ENCODE assay signal across 21 cellular contexts in genomic region chr1:3142751-3143150, GRCh38.
"Had no signal": no experiment of that assay in that cellular context is flagged by ENCODE, and none has a peak within 500 bp of the region (broad histone marks: within the 10 kb centered on the region; RNA-seq: fewer than 3 reads in every experiment).

No MANE protein-coding gene starts in this region.

- H3K27ac ChIP-seq: epithelial cell of prostate, esophagus squamous epithelium, gastrocnemius medialis, heart right ventricle, left lung, lower lobe of right lung had no signal

- ATAC-seq: effector memory CD8-positive, alpha-beta T cell; esophagus mucosa; gastrocnemius medialis; heart right ventricle; left cardiac atrium; left lung; left ventricle myocardium superior; lower lobe of right lung; mucosa of descending colon had no signal

- H3K36me3 ChIP-seq: esophagus squamous epithelium, gastrocnemius medialis, heart right ventricle, left lung, lower lobe of right lung had no signal

- DNase-seq: cortex of kidney; effector CD8-positive, alpha-beta T cell; effector memory CD8-positive, alpha-beta T cell; endodermal cell; erythroblast; esophagus squamous epithelium; foreskin fibroblast; foreskin melanocyte; gastrocnemius medialis; glutamatergic neuron; head of caudate nucleus; heart right ventricle; hippocampal formation; left cardiac atrium; left lung; left ventricle myocardium superior; lower lobe of right lung; mesenchymal stem cell; mucosa of descending colon had no signal

- H3K4me3 ChIP-seq: esophagus squamous epithelium, gastrocnemius medialis, heart right ventricle, left lung, lower lobe of right lung, mucosa of descending colon had no signal

- H3K4me1 ChIP-seq: gastrocnemius medialis, left lung, lower lobe of right lung had no signal

- H3K9me3 ChIP-seq: esophagus squamous epithelium, gastrocnemius medialis, heart right ventricle, left lung, lower lobe of right lung, mucosa of descending colon had no signal
